In genomic region chrX:52346462-52347165, GRCh38 we compare ENCODE assay signal across 16 cellular contexts. TPM values are rescaled to one million over a fixed set of nuclear protein-coding genes. Genes with fewer than 3 reads are reported as not detected.
A peak's percentile ranks its signal among the peaks of the same experiment; 100 is the strongest.
DNase-seq lines count a peak whose midpoint lies in the region; ATAC-seq, FAIRE-seq and TF ChIP-seq lines count a peak whose summit lies in the region.
"Had no signal": no experiment of that assay in that cellular context is flagged by ENCODE, and none has a peak within 500 bp of the region (broad histone marks: within the 10 kb centered on the region; RNA-seq: fewer than 3 reads in every experiment).

No MANE protein-coding gene starts in this region.

- H3K9me3 Mint-ChIP-seq in Calu3 (ENCODE audit: low read depth, unreplicated experiment), result no peaks in the 10 kb centered on the region
- no peaks in the 10 kb centered on the region for H3K9me3 Mint-ChIP-seq in activated T-cell treated with anti-CD3 and anti-CD28 coated beads, Interleukin-2, amount 50 U/mL, for 72 hours
- H3K9me3 Mint-ChIP-seq: naive thymus-derived CD8-positive, alpha-beta T cell; WTC11 had no signal

- no peak for TF ChIP-seq RAD21 in HCT116 (IDR thresholded peaks at IDR 0.05; ENCODE audit: low read depth)
- no peak for TF ChIP-seq RAD21 in HepG2 (CRISPR knock-in tag; IDR thresholded peaks at IDR 0.05)

- TF ChIP-seq POLR2A in HCT116 (IDR thresholded peaks at IDR 0.05; ENCODE audit: borderline replicate concordance, extremely low read depth, insufficient read depth, insufficient read length), result no peak
- no peak for TF ChIP-seq POLR2A in HepG2 (IDR thresholded peaks at IDR 0.05; ENCODE audit: insufficient read depth in 1 of 2, low read depth in 2 of 2, low read length in 2 of 2)

- H3K27ac ChIP-seq in HCT116 (ENCODE audit: low read depth, low read length) (no peak overlapping the region), HepG2 (ENCODE audit: extremely low read length, insufficient read depth, low read length) (no peak overlapping the region), substantia nigra (ENCODE audit: low read depth, low read length, poor library complexity, severe bottlenecking) (no peak overlapping the region)
- H3K27ac ChIP-seq: HL-60 had no signal

- no peak overlapping the region for H3K27ac Mint-ChIP-seq in Calu3 (ENCODE audit: unreplicated experiment)
- H3K27ac Mint-ChIP-seq in activated T-cell treated with anti-CD3 and anti-CD28 coated beads, Interleukin-2, amount 50 U/mL, for 72 hours, result peak overlapping the region; percentile 57
- H3K27ac Mint-ChIP-seq: CD4-positive, CD25-positive, alpha-beta regulatory T cell; naive thymus-derived CD8-positive, alpha-beta T cell; WTC11 had no signal

- no peaks in the 10 kb centered on the region for H3K9me2 ChIP-seq in HCT116 (ENCODE audit: insufficient read depth)

- no peaks in the 10 kb centered on the region for H3K36me3 Mint-ChIP-seq in Calu3 (ENCODE audit: insufficient read depth, unreplicated experiment)
- H3K36me3 Mint-ChIP-seq in activated T-cell treated with anti-CD3 and anti-CD28 coated beads, Interleukin-2, amount 50 U/mL, for 72 hours (ENCODE audit: insufficient read depth in 2 of 2), result no peaks in the 10 kb centered on the region
- H3K36me3 Mint-ChIP-seq: CD4-positive, CD25-positive, alpha-beta regulatory T cell; naive thymus-derived CD8-positive, alpha-beta T cell; WTC11 had no signal

- in situ Hi-C loops in HepG2 (cut with HindIII; ENCODE audit: extremely low pct_ligation_motif_present, low pct_unique_long_range_greater_than_20kb), result no loop called here

- TF ChIP-seq CTCF in Calu3 (IDR thresholded peaks at IDR 0.05; ENCODE audit: unreplicated experiment) (no peak), HCT116 (IDR thresholded peaks at IDR 0.05 in 2 of 3, conservative IDR thresholded peaks at IDR 0.05 in 1 of 3; ENCODE audit: borderline replicate concordance in 1 of 3, insufficient read depth in 1 of 3, low read depth in 2 of 3, low read length in 2 of 3) (no peak), HepG2 (CRISPR knock-in tag; IDR thresholded peaks at IDR 0.05) (no peak)

- H3K4me3 ChIP-seq in HCT116 (replicated peaks in 1 of 2; ENCODE audit: low read depth in 1 of 2, low read length in 2 of 2) (no peak overlapping the region), HepG2 (replicated peaks in 1 of 3; ENCODE audit: insufficient read depth in 1 of 3, low read depth in 2 of 3, low read length in 3 of 3) (no peak overlapping the region)

- no peak for TF ChIP-seq EP300 in HepG2 (IDR thresholded peaks at IDR 0.05; ENCODE audit: low read depth in 2 of 2, low read length in 2 of 2)
- no peak for TF ChIP-seq EP300 in HepG2 (CRISPR knock-in tag; IDR thresholded peaks at IDR 0.05; ENCODE audit: borderline replicate concordance)

- CTCF ChIA-PET in Calu3 (lab: Charles Lee) (interaction anchor here (0.6 kb wide), 1 partner anchor 17 kb away, joined by 3 read pairs; no protein-coding TSS in a partner anchor), HCT116 (lab: Charles Lee) (no interaction called here), HepG2 (lab: Yijun Ruan, JAX; ENCODE audit: low intra/inter-chr PET ratio, low total read pairs) (no interaction called here)

- DNase-seq in Calu3 (peak; percentile 48), HCT116 (ENCODE audit: low read depth, low spot score) (peak; percentile 43), HepG2 (ENCODE audit: low spot score) (no peak), substantia nigra (lab: John Stamatoyannopoulos, UW) (no peak), DMS 273 (lab: John Stamatoyannopoulos, UW; ENCODE audit: unreplicated experiment) (no peak), left ventricle myocardium superior (no peak)
- DNase-seq in activated T-cell treated with anti-CD3 and anti-CD28 coated beads, Interleukin-2, amount 50 U/mL, for 72 hours, result peak; percentile 41 to 58
- DNase-seq: CD4-positive, CD25-positive, alpha-beta regulatory T cell; MV-4-11; naive thymus-derived CD8-positive, alpha-beta T cell; NCI-H524 treated with DMSO at 0.1 percent for 48 hours had no signal

- no peak overlapping the region for H3K4me3 Mint-ChIP-seq in Calu3 (ENCODE audit: low read depth, unreplicated experiment)
- H3K4me3 Mint-ChIP-seq in activated T-cell treated with anti-CD3 and anti-CD28 coated beads, Interleukin-2, amount 50 U/mL, for 72 hours, result no peak overlapping the region
- H3K4me3 Mint-ChIP-seq: CD4-positive, CD25-positive, alpha-beta regulatory T cell; naive thymus-derived CD8-positive, alpha-beta T cell; WTC11 had no signal

- no peaks in the 10 kb centered on the region for H3K27me3 Mint-ChIP-seq in Calu3 (ENCODE audit: unreplicated experiment)
- H3K27me3 Mint-ChIP-seq in activated T-cell treated with anti-CD3 and anti-CD28 coated beads, Interleukin-2, amount 50 U/mL, for 72 hours (ENCODE audit: low read depth), result peaks cover 24% of the 10 kb centered on the region
- H3K27me3 Mint-ChIP-seq: CD4-positive, CD25-positive, alpha-beta regulatory T cell had no signal

- RAD21 ChIA-PET in HCT116 (lab: Charles Lee; ENCODE audit: low non-redundant PET in 1 of 2, low total read pairs in 2 of 2, uncharacterized antibody in 2 of 2, unreplicated experiment in 2 of 2), result no interaction called here

- H3K9ac ChIP-seq in HCT116 (ENCODE audit: low read length) (no peak overlapping the region), HepG2 (ENCODE audit: insufficient read depth, low read depth, low read length) (no peak overlapping the region)

- H3K79me2 ChIP-seq in HCT116 (ENCODE audit: insufficient read depth, low read length) (no peaks in the 10 kb centered on the region), HepG2 (ENCODE audit: insufficient read depth, low read length) (no peaks in the 10 kb centered on the region)

- 0% methylated on average over 3 of the region's 7 CpGs for WGBS in HepG2 (ENCODE audit: low lambda C conversion rate)

- peaks cover 0 to 14% of the 10 kb centered on the region in 2 experiments; a peak in 2 of 4 replicates for H3K4me1 ChIP-seq in HCT116 (ENCODE audit: control insufficient read depth in 1 of 2, insufficient read depth in 2 of 2, low read length in 2 of 2)
- H3K4me1 ChIP-seq in HepG2 (ENCODE audit: insufficient read depth, low read length), result no peaks in the 10 kb centered on the region

- peaks cover 14% of the 10 kb centered on the region for H3K4me1 Mint-ChIP-seq in Calu3 (ENCODE audit: low read depth, unreplicated experiment)
- peaks cover 11% of the 10 kb centered on the region for H3K4me1 Mint-ChIP-seq in activated T-cell treated with anti-CD3 and anti-CD28 coated beads, Interleukin-2, amount 50 U/mL, for 72 hours (ENCODE audit: low read depth)
- H3K4me1 Mint-ChIP-seq: CD4-positive, CD25-positive, alpha-beta regulatory T cell had no signal

- H3K9me3 ChIP-seq in HCT116 (ENCODE audit: control insufficient read depth in 1 of 2, insufficient read depth in 1 of 2, low read depth in 1 of 2, low read length in 2 of 2) (no peaks in the 10 kb centered on the region), HepG2 (ENCODE audit: low read length) (no peaks in the 10 kb centered on the region)

- BruUV-seq in Calu3 (replicated peaks; lab: Mats Ljungman, UMichigan) (no TSS peak), HCT116 (replicated peaks; lab: Mats Ljungman, UMichigan) (no TSS peak), HepG2 (replicated peaks; lab: Mats Ljungman, UMichigan) (no TSS peak)

- POLR2A ChIA-PET in HCT116 (lab: Charles Lee), result no interaction called here
- POLR2A ChIA-PET in HepG2 (lab: Yijun Ruan, JAX), result no interaction called here

- H4K20me1 ChIP-seq in HCT116 (ENCODE audit: insufficient read depth), result no peaks in the 10 kb centered on the region
- no peaks in the 10 kb centered on the region for H4K20me1 ChIP-seq in HepG2 (ENCODE audit: insufficient read depth, low read length)

- ATAC-seq in HCT116 (peak; percentile 81), HepG2 (no peak), left ventricle myocardium superior (no peak)
- peak; percentile 96 to 99 for ATAC-seq in activated T-cell treated with anti-CD3 and anti-CD28 coated beads, Interleukin-2, amount 50 U/mL, for 72 hours (replicated peaks in 1 of 2)
- ATAC-seq: naive thymus-derived CD8-positive, alpha-beta T cell; WTC11 had no signal

- peaks cover 5% of the 10 kb centered on the region for H3K27me3 ChIP-seq in HCT116 (ENCODE audit: insufficient read depth, low read length)
- no peaks in the 10 kb centered on the region for H3K27me3 ChIP-seq in HepG2 (ENCODE audit: control insufficient read depth in 1 of 2, insufficient read depth in 2 of 2, low read length in 2 of 2)

- FAIRE-seq in HepG2 (lab: Jason Lieb, UNC), result no peak

- intact Hi-C loops in Calu3 (cut with micrococcal nuclease; ENCODE audit: unreplicated experiment), result loop anchor here (10.0 kb wide), 1 partner anchor 62 kb away; no protein-coding TSS in a partner anchor
- intact Hi-C loops in HCT116 (cut with micrococcal nuclease), result no loop called here
- intact Hi-C loops in HepG2 (cut with micrococcal nuclease; ENCODE audit: unreplicated experiment), result no loop called here
- intact Hi-C loops in left ventricle myocardium superior (cut with micrococcal nuclease), result no loop called here

- H3K36me3 ChIP-seq in HCT116 (ENCODE audit: control insufficient read depth in 1 of 2, insufficient read depth in 2 of 2, low read length in 2 of 2), result no peaks in the 10 kb centered on the region
- H3K36me3 ChIP-seq in HepG2 (replicated peaks in 1 of 2; ENCODE audit: control insufficient read depth in 1 of 2, insufficient read depth in 2 of 2, low read length in 2 of 2), result no peaks in the 10 kb centered on the region

- H3K4me2 ChIP-seq in HCT116 (ENCODE audit: low read length) (peak overlapping the region; percentile 35), HepG2 (ENCODE audit: low read depth, low read length) (no peak overlapping the region)

- no peak overlapping the region for H2AFZ ChIP-seq in HCT116 (ENCODE audit: low read depth, low read length, poor library complexity, severe bottlenecking)
- H2AFZ ChIP-seq in HepG2 (ENCODE audit: low read length), result no peak overlapping the region

RNA-seq across cellular contexts. Expression of gene XAGE2, which starts 22.2 kb away (rescaled TPM):
- total RNA-seq in Calu3 (2022), result not detected in 2 replicates
- total RNA-seq in HCT116 (2021; ENCODE audit: unreplicated experiment), result not detected
- not detected in 2 replicates for polyA plus RNA-seq in HCT116 (2012)
- total RNA-seq in activated T-cell treated with anti-CD3 and anti-CD28 coated beads, Interleukin-2, amount 50 U/mL, for 72 hours, result not detected
- not detected in 2 replicates for total RNA-seq in HepG2 (2016; rRNA removed; fragmentation: Illumina TruSeq; extraction: Trizol)
- not detected in 2 replicates for total RNA-seq in HepG2 (2016; cell fraction: cytosol; rRNA removed; fragmentation: Illumina TruSeq; extraction: Trizol; ENCODE audit: low read depth)
- not detected in 2 replicates for total RNA-seq in HepG2 (2016; cell fraction: insoluble cytoplasmic fraction; rRNA removed; fragmentation: Illumina TruSeq; extraction: Trizol)
- total RNA-seq in HepG2 (2016; cell fraction: membrane; rRNA removed; fragmentation: Illumina TruSeq; extraction: Trizol), result not detected in 2 replicates
- total RNA-seq in HepG2 (2016; cell fraction: nucleus; rRNA removed; fragmentation: Illumina TruSeq; extraction: Trizol), result not detected in 2 replicates
- not detected in 2 replicates for polyA plus RNA-seq in HepG2 (2011; rRNA removed)
- not detected in 2 replicates for polyA plus RNA-seq in HepG2 (2011; cell fraction: cytosol; rRNA removed)
- polyA plus RNA-seq in HepG2 (2011; cell fraction: nucleus; rRNA removed), result not detected in 2 replicates
- polyA plus RNA-seq in HepG2 (2012), result not detected in 2 replicates
- polyA plus RNA-seq in HepG2 (2016; cell fraction: cytosol; fragmentation: Illumina TruSeq; extraction: Trizol; ENCODE audit: low read depth), result not detected in 2 replicates
- polyA plus RNA-seq in HepG2 (2016; cell fraction: insoluble cytoplasmic fraction; fragmentation: Illumina TruSeq; extraction: Trizol; ENCODE audit: low read depth), result not detected in 2 replicates
- not detected in 2 replicates for polyA plus RNA-seq in HepG2 (2016; cell fraction: membrane; fragmentation: Illumina TruSeq; extraction: Trizol; ENCODE audit: low read depth)
- not detected in 2 replicates for polyA plus RNA-seq in HepG2 (2016; cell fraction: nucleus; fragmentation: Illumina TruSeq; extraction: Trizol; ENCODE audit: insufficient read depth, low read depth)
- polyA minus RNA-seq in HepG2 (2011; rRNA and poly(A)+ RNA removed; ENCODE audit: low replicate concordance), result not detected in 2 replicates
- polyA minus RNA-seq in HepG2 (2011; cell fraction: cytosol; rRNA and poly(A)+ RNA removed), result not detected in 2 replicates
- polyA minus RNA-seq in HepG2 (2011; cell fraction: nucleus; rRNA and poly(A)+ RNA removed), result not detected in 2 replicates
- not detected for total RNA-seq in left ventricle myocardium superior
- total RNA-seq: CD4-positive, CD25-positive, alpha-beta regulatory T cell; fibroblast of villous mesenchyme; naive thymus-derived CD8-positive, alpha-beta T cell; SK-MEL-5; WTC11 had no signal
- polyA plus RNA-seq: adipose tissue; CD4-positive, CD25-positive, alpha-beta regulatory T cell; naive thymus-derived CD8-positive, alpha-beta T cell had no signal

Comparison
In these comparisons a context has a peak if more than half of its experiments do, and no peak if none do; other contexts are left out.
1. DNase-seq: peak in Calu3 (single experiment), HCT116 (single experiment) and activated T-cell treated with anti-CD3 and anti-CD28 coated beads, Interleukin-2, amount 50 U/mL, for 72 hours (2 of 2); none in HepG2 (single experiment), substantia nigra (0 of 49), DMS 273 (single experiment) and left ventricle myocardium superior (single experiment).
2. ATAC-seq: peak in HCT116 (single experiment) and activated T-cell treated with anti-CD3 and anti-CD28 coated beads, Interleukin-2, amount 50 U/mL, for 72 hours (2 of 2); none in HepG2 (single experiment) and left ventricle myocardium superior (single experiment).